Comparison of ENCODE assay signal across 15 cellular contexts in the genomic region with DNA sequence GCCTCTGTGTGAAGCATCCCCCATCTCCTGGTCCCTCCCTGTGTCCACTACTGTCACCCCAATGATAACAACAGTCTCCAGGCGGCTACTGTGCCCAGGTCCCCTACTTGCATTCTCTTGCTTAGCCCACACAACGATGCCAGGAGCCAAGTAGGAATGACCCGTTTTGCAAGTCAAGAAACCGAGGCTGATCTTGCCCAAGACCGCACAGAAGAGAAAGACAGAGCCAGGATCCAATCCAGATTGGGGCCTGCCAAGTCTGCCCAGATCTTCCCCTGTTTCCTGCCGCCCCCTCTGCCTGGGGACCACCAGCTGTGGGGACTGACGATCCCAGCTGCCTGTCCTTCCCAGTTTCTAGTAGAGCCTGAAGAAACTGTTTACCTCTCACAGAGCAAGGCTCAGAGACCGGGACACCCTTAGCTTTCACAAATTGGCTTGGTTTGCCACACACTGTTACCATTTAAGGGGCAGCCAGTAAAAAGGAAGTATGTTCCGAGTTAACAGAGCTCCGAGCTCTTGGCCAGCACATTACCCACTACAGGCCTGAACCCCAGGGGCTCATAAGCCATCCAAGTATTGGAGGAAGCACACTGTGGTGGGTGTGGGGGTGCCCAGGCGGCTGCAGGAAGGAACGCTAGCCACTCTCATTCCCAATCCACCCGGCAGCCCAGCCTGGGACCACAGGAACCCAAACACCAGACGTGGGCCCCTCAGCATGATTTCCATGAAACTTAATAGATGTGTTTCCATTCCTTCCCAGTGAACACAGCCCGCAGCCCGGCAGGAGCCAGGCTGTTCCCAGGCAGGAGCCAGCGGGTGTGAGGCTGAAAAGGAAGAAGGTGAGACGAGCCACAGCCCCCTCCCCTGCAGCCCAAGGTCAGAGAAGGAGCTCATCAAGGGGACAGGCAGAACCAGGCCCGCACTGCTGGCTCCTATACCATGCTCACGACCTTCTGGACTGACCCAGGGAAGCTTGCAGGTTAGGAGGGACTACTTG. TPM values are rescaled to one million over a fixed set of nuclear protein-coding genes. Genes with fewer than 3 reads are reported as not detected.
A peak's percentile ranks its signal among the peaks of the same experiment; 100 is the strongest.
DNase-seq lines count a peak whose midpoint lies in the region; ATAC-seq, FAIRE-seq and TF ChIP-seq lines count a peak whose summit lies in the region.
"Had no signal": no experiment of that assay in that cellular context is flagged by ENCODE, and none has a peak within 500 bp of the region (broad histone marks: within the 10 kb centered on the region; RNA-seq: fewer than 3 reads in every experiment).

No MANE protein-coding gene starts in this region.

- no peak overlapping the region for H3K4me2 ChIP-seq in neuronal stem cell (ENCODE audit: insufficient read depth, low read length, poor library complexity, severe bottlenecking)
- H3K4me2 ChIP-seq: A549 had no signal

- peaks cover 0 to 5% of the 10 kb centered on the region in 2 donors for H3K4me1 ChIP-seq in neuronal stem cell (ENCODE audit: control insufficient read depth in 2 of 2, insufficient read depth in 1 of 2, low read depth in 1 of 2, low read length in 2 of 2)
- H3K4me1 ChIP-seq: A549, foreskin keratinocyte had no signal

- no peak for DNase-seq in AG04450 (ENCODE audit: low read depth, low spot score)
- DNase-seq in anterior cingulate cortex (lab: John Stamatoyannopoulos, UW): peak in 36 of 58 donors; percentile 10 to 71 (median 38)
- DNase-seq in globus pallidus (ENCODE audit: low spot score): peak; percentile 32
- no peak for DNase-seq in neuronal stem cell (ENCODE audit: low spot score)
- DNase-seq in activated effector memory CD4-positive, alpha-beta T cell treated with Interleukin-2 at 50 U/mL for 16 hours: no peak
- DNase-seq in DMS 273 (lab: John Stamatoyannopoulos, UW; ENCODE audit: unreplicated experiment): no peak
- DNase-seq in frontal cortex (ENCODE audit: low spot score in 2 of 2): no peak
- DNase-seq: activated CD8-positive, alpha-beta T cell treated with anti-CD3 and anti-CD28 coated beads, Interleukin-2, amount 10 ng/mL, durations not matched to agents 7 days and 5 days; activated naive CD8-positive, alpha-beta T cell treated with anti-CD3 and anti-CD28 coated beads, Interleukin-2, amount 50 U/mL, for 24 hours; foreskin keratinocyte; NCI-H1694 had no signal

- no peak overlapping the region for H3K4ac ChIP-seq in neuronal stem cell (ENCODE audit: low read length)

- peak overlapping the region; percentile 41 for H3K18ac ChIP-seq in neuronal stem cell (ENCODE audit: low read length)

- no CpG with 5 or more reads among the region's 20 CpGs for WGBS in neuronal stem cell (ENCODE audit: extremely low coverage in 2 of 2, insufficient read length in 2 of 2, insufficient replicate concordance in 1 of 2), 2 donors

- H4K8ac ChIP-seq in neuronal stem cell (ENCODE audit: low read depth, low read length): no peak overlapping the region

- H2AK5ac ChIP-seq in neuronal stem cell (ENCODE audit: low read depth, low read length): no peak overlapping the region

- no peak overlapping the region for H2BK5ac ChIP-seq in neuronal stem cell (ENCODE audit: low read length)

- H3K27me3 ChIP-seq in AG04450 (ENCODE audit: control insufficient read depth, insufficient read depth, low read length) (no peaks in the 10 kb centered on the region), neuronal stem cell (ENCODE audit: control insufficient read depth in 3 of 3, insufficient read depth in 3 of 3, low read depth in 1 of 3, low read length in 3 of 3) (peaks cover 0 to 7% (median 0%) of the 10 kb centered on the region in 3 experiments)

- peak overlapping the region; percentile 58 for H3K23ac ChIP-seq in neuronal stem cell (ENCODE audit: low read depth, low read length, poor library complexity)

- peak overlapping the region; percentile 61 for H3K27ac ChIP-seq in AG04450 (ENCODE audit: low read depth, low read length)
- no peak overlapping the region for H3K27ac ChIP-seq in neuronal stem cell (replicated peaks; ENCODE audit: low read length)
- H3K27ac ChIP-seq: A549, foreskin keratinocyte had no signal

- no peaks in the 10 kb centered on the region for H3K79me1 ChIP-seq in neuronal stem cell (ENCODE audit: low read depth, low read length)

- CTCF ChIA-PET in AG04450 (lab: Charles Lee): interaction anchor here (0.8 to 1.7 kb wide), 7 partner anchors 23 to 38 kb away, joined by 3 to 5 read pairs (median 3); no protein-coding TSS in a partner anchor

- H3K14ac ChIP-seq in neuronal stem cell (ENCODE audit: low read length): peak overlapping the region; percentile 78

- no peak for ATAC-seq in HG03095 (IDR thresholded peaks at IDR 0.05; ENCODE audit: unreplicated experiment)
- ATAC-seq: activated CD8-positive, alpha-beta T cell treated with anti-CD3 and anti-CD28 coated beads, Interleukin-2, amount 10 ng/mL, durations not matched to agents 7 days and 5 days; activated naive CD8-positive, alpha-beta T cell treated with anti-CD3 and anti-CD28 coated beads, Interleukin-2, amount 50 U/mL, for 24 hours; foreskin keratinocyte had no signal

- TF ChIP-seq CTCF in AG04450 (IDR thresholded peaks at IDR 0.05; ENCODE audit: low read depth, low read length): no peak

- H4K91ac ChIP-seq in neuronal stem cell (ENCODE audit: low read depth, low read length, poor library complexity): no peak overlapping the region

- no peak overlapping the region for H2BK12ac ChIP-seq in neuronal stem cell (ENCODE audit: low read length)

- H2BK120ac ChIP-seq in neuronal stem cell (ENCODE audit: low read depth, low read length): no peak overlapping the region

- H2AFZ ChIP-seq in neuronal stem cell (ENCODE audit: low read length): peak overlapping the region; percentile 40

- POLR2A ChIA-PET in AG04450 (lab: Yijun Ruan, JAX): interaction anchor here (0.6 kb wide), 1 partner anchor 186 kb away, joined by 4 read pairs; no protein-coding TSS in a partner anchor

- H3K4me3 ChIP-seq in AG04450 (ENCODE audit: low read depth, low read length) (no peak overlapping the region), neuronal stem cell (ENCODE audit: low read length in 2 of 2) (no peak overlapping the region)
- H3K4me3 ChIP-seq: A549 had no signal

- H2BK15ac ChIP-seq in neuronal stem cell (ENCODE audit: low read length): peak overlapping the region; percentile 26

- no peak for FAIRE-seq in frontal cortex (lab: Jason Lieb, UNC)

- no peaks in the 10 kb centered on the region for H3K9me3 ChIP-seq in AG04450 (ENCODE audit: control insufficient read depth, insufficient read depth, low read length)
- no peaks in the 10 kb centered on the region for H3K9me3 ChIP-seq in neuronal stem cell (replicated peaks in 1 of 2; ENCODE audit: control insufficient read depth in 2 of 2, insufficient read depth in 1 of 2, low read depth in 1 of 2, low read length in 2 of 2)
- H3K9me3 ChIP-seq: A549 had no signal

- no peaks in the 10 kb centered on the region for H3K36me3 ChIP-seq in neuronal stem cell (replicated peaks in 1 of 2; ENCODE audit: control insufficient read depth in 2 of 2, insufficient read depth in 2 of 2, low read length in 2 of 2)

- H3K9ac ChIP-seq in neuronal stem cell (ENCODE audit: low read depth, low read length, poor library complexity): no peak overlapping the region

RNA-seq across cellular contexts. Expression of gene KIAA1755, which starts 7.9 kb away (rescaled TPM):
- polyA plus RNA-seq in AG04450 (2011; rRNA removed): 2.9 and 3.5 TPM in 2 replicates
- polyA minus RNA-seq in AG04450 (2011; rRNA and poly(A)+ RNA removed): 2.7 and 4.6 TPM in 2 replicates
- polyA plus RNA-seq in neuronal stem cell (2013, experiment 1 of 2): 0.33 TPM
- polyA plus RNA-seq in neuronal stem cell (2013, experiment 2 of 2): 0.21 TPM
- total RNA-seq in frontal cortex: 1.2 TPM
- total RNA-seq: activated CD8-positive, alpha-beta T cell treated with anti-CD3 and anti-CD28 coated beads, Interleukin-2, amount 10 ng/mL, durations not matched to agents 7 days and 5 days; T-helper 1 cell treated with Interleukin-12 subunit alpha and Interleukin-12 subunit beta and Interleukin-4 antibody, amounts not matched to agents 30 ng/mL and 1 ng/mL, for 36 hours had no signal

RNA-seq across cellular contexts. Expression of gene BPI, which starts 51.4 kb away (rescaled TPM):
- polyA plus RNA-seq in AG04450 (2011; rRNA removed): 0.04 and 0.12 TPM in 2 replicates
- 0.32 TPM in 1 of 2 replicates, not detected in the other for polyA minus RNA-seq in AG04450 (2011; rRNA and poly(A)+ RNA removed)
- not detected for polyA plus RNA-seq in neuronal stem cell (2013, experiment 1 of 2)
- not detected for polyA plus RNA-seq in neuronal stem cell (2013, experiment 2 of 2)
- total RNA-seq in frontal cortex: under 0.01 TPM
- total RNA-seq: activated CD8-positive, alpha-beta T cell treated with anti-CD3 and anti-CD28 coated beads, Interleukin-2, amount 10 ng/mL, durations not matched to agents 7 days and 5 days; foreskin keratinocyte; lower leg skin; T-helper 1 cell treated with Interleukin-12 subunit alpha and Interleukin-12 subunit beta and Interleukin-4 antibody, amounts not matched to agents 30 ng/mL and 1 ng/mL, for 36 hours had no signal
- polyA plus RNA-seq: A549, foreskin keratinocyte had no signal

Comparison
In these comparisons a context has a peak if more than half of its experiments do, and no peak if none do; other contexts are left out.
1. DNase-seq: peak in anterior cingulate cortex (36 of 58) and globus pallidus (single experiment); none in AG04450 (single experiment), neuronal stem cell (single experiment), activated effector memory CD4-positive, alpha-beta T cell treated with Interleukin-2 at 50 U/mL for 16 hours (single experiment), DMS 273 (single experiment) and frontal cortex (0 of 2).